In the genomic region with DNA sequence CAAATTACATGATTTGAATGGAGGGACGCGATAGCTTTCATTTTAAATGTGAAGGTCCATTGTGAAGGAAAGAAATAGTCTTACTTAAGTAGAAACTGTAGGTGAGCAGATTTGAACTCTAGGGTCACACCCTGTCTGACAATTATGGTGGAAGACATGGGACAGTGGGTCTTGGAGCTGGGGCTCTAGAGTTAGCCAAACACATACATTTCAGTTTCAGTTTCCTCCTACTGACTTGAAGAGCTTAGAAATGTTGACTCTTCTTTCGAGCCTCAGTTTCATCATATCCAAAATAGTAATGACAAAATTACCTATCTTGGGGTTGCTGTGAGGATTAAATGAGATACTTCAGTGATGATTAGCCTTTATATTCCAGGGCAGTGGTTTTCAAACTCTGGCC, we compare ENCODE assay signal across 25 cellular contexts.
"Had no signal": no experiment of that assay in that cellular context is flagged by ENCODE, and none has a peak within 500 bp of the region (broad histone marks: within the 10 kb centered on the region; RNA-seq: fewer than 3 reads in every experiment).

No MANE protein-coding gene starts in this region.

- DNase-seq: colonic mucosa; cortex of kidney; dermis blood vessel endothelial cell; dorsolateral prefrontal cortex; effector CD4-positive, alpha-beta T cell; effector CD8-positive, alpha-beta T cell; effector memory CD4-positive, alpha-beta T cell; effector memory CD8-positive, alpha-beta T cell; endodermal cell; erythroblast; esophagus squamous epithelium; foreskin fibroblast; foreskin keratinocyte; foreskin melanocyte; gastrocnemius medialis; glutamatergic neuron; head of caudate nucleus; heart left ventricle; heart right ventricle had no signal

- H3K27me3 Mint-ChIP-seq: dendritic cell treated with granulocyte-macrophage colony-stimulating factor and Interleukin-4, amounts not matched to agents 40 ng/mL and 50 ng/mL, for 4 days had no signal

- ATAC-seq: effector memory CD8-positive, alpha-beta T cell; esophagus mucosa; foreskin keratinocyte; gastrocnemius medialis; gastroesophageal sphincter; heart left ventricle; heart right ventricle had no signal

- H3K27ac Mint-ChIP-seq: dendritic cell treated with granulocyte-macrophage colony-stimulating factor and Interleukin-4, amounts not matched to agents 40 ng/mL and 50 ng/mL, for 4 days; effector memory CD8-positive, alpha-beta T cell; endodermal cell had no signal

- H3K9me3 ChIP-seq: colonic mucosa, esophagus muscularis mucosa, esophagus squamous epithelium, gastrocnemius medialis, gastroesophageal sphincter, heart left ventricle had no signal

- H3K4me3 ChIP-seq: colonic mucosa, coronary artery, dorsolateral prefrontal cortex, esophagus muscularis mucosa, esophagus squamous epithelium, gastrocnemius medialis, gastroesophageal sphincter, heart left ventricle, heart right ventricle had no signal

- H3K27ac ChIP-seq: colonic mucosa, coronary artery, epithelial cell of prostate, esophagus muscularis mucosa, esophagus squamous epithelium, foreskin keratinocyte, gastrocnemius medialis, gastroesophageal sphincter, heart left ventricle, heart right ventricle had no signal

- H3K4me1 ChIP-seq: colonic mucosa, esophagus muscularis mucosa, esophagus squamous epithelium, foreskin keratinocyte, gastrocnemius medialis, gastroesophageal sphincter, heart left ventricle, heart right ventricle had no signal

- H3K36me3 ChIP-seq: colonic mucosa, esophagus muscularis mucosa, esophagus squamous epithelium, gastrocnemius medialis, gastroesophageal sphincter, heart left ventricle, heart right ventricle had no signal

- H3K9me3 Mint-ChIP-seq: dendritic cell treated with granulocyte-macrophage colony-stimulating factor and Interleukin-4, amounts not matched to agents 40 ng/mL and 50 ng/mL, for 4 days; endodermal cell had no signal

- H3K4me3 Mint-ChIP-seq: dendritic cell treated with granulocyte-macrophage colony-stimulating factor and Interleukin-4, amounts not matched to agents 40 ng/mL and 50 ng/mL, for 4 days; effector memory CD8-positive, alpha-beta T cell; endodermal cell had no signal

- H3K27me3 ChIP-seq: colonic mucosa, dorsolateral prefrontal cortex, esophagus muscularis mucosa, esophagus squamous epithelium, foreskin keratinocyte, gastrocnemius medialis, gastroesophageal sphincter had no signal
